ENCODE assay signal across 8 cellular contexts in the genomic region with DNA sequence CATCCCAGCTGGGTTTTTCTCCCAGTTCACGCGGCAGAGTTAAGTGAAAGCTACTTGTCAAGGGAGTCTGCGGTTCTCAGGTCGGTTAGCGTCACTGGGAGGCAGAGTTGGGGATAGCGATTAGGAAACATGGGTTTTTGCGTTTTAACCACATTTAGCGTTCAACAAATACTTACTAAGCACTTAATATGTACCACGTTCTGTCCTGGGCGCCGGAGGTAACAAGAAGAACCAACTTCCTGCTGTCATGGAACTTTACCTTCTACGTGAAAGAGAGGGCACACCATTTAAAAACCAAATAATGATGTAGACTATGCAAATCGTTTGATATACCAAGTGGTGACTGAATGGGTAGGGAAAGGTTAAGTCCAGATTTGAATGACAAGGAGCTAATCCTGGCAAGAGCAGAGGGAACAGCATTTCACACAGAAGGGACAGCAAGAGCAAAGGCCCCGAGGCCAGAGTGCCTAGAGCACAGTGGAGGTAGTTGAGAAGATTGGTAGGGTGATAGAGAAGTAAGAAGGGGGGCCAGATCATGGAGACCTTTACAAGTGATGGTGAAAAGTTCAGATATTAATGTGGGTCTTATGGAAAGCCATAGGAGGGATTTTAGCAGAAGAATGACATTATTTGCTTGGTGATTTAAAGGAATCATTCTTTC. TPM values are rescaled to one million over a fixed set of nuclear protein-coding genes. Genes with fewer than 3 reads are reported as not detected.
DNase-seq lines count a peak whose midpoint lies in the region; ATAC-seq and TF ChIP-seq lines count a peak whose summit lies in the region.

No MANE protein-coding gene starts in this region.

- no peaks in the 10 kb centered on the region for H3K27me3 Mint-ChIP-seq in CD4-positive, CD25-positive, alpha-beta regulatory T cell
- H3K27me3 Mint-ChIP-seq in mesothelial cell of epicardium (ENCODE audit: low read depth): no peaks in the 10 kb centered on the region

- H3K9me3 Mint-ChIP-seq in CD4-positive, CD25-positive, alpha-beta regulatory T cell: no peaks in the 10 kb centered on the region
- no peaks in the 10 kb centered on the region for H3K9me3 Mint-ChIP-seq in mesothelial cell of epicardium

- ATAC-seq in CD4-positive, CD25-positive, alpha-beta regulatory T cell (ENCODE audit: low read depth in 2 of 2): no peak
- ATAC-seq in GM19467 (IDR thresholded peaks at IDR 0.05; ENCODE audit: unreplicated experiment) (peak; percentile 3), body of pancreas (no peak), aorta (ENCODE audit: low FRiP score) (no peak)

- intact Hi-C loops in body of pancreas (cut with DNase I): no loop called here
- intact Hi-C loops in aorta (cut with DNase I): loop anchor here in 1 of 2 donors (5.0 kb wide), 1 partner anchor 207 kb away; no protein-coding TSS in a partner anchor

- peak overlapping the region; percentile 91 for H3K9ac ChIP-seq in HUES64 (ENCODE audit: low read depth, low read length)

- H3K27ac Mint-ChIP-seq in CD4-positive, CD25-positive, alpha-beta regulatory T cell: peak overlapping the region; percentile 93 to 99 (median 97)
- peak overlapping the region; percentile 99 for H3K27ac Mint-ChIP-seq in mesothelial cell of epicardium

- TF ChIP-seq POLR2A in body of pancreas (IDR thresholded peaks at IDR 0.05): no peak

- TF ChIP-seq CTCF in body of pancreas (IDR thresholded peaks at IDR 0.05) (no peak), mesothelial cell of epicardium (IDR thresholded peaks at IDR 0.05; ENCODE audit: unreplicated experiment) (no peak)

- H3K4me1 Mint-ChIP-seq in CD4-positive, CD25-positive, alpha-beta regulatory T cell: peaks cover 20 to 52% (median 32%) of the 10 kb centered on the region in 4 donors
- peaks cover 34% of the 10 kb centered on the region for H3K4me1 Mint-ChIP-seq in mesothelial cell of epicardium

- H3K4me3 ChIP-seq in CD4-positive, CD25-positive, alpha-beta regulatory T cell (ENCODE audit: low read depth, low read length): peak overlapping the region; percentile 97
- H3K4me3 ChIP-seq in HUES64 (ENCODE audit: low read length): peak overlapping the region; percentile 92
- H3K4me3 ChIP-seq in body of pancreas: peak overlapping the region; percentile 71 to 73
- peak overlapping the region; percentile 51 to 85 for H3K4me3 ChIP-seq in aorta (ENCODE audit: low read length in 2 of 2)

- peaks cover 19% of the 10 kb centered on the region for H3K36me3 ChIP-seq in CD4-positive, CD25-positive, alpha-beta regulatory T cell (ENCODE audit: control insufficient read depth, insufficient read depth, low read length)
- H3K36me3 ChIP-seq in HUES64 (ENCODE audit: insufficient read depth, low read length) (peaks cover 30% of the 10 kb centered on the region), body of pancreas (replicated peaks in 1 of 2; ENCODE audit: insufficient read depth in 1 of 2, low read depth in 2 of 2) (peaks cover 0 to 7% of the 10 kb centered on the region in 2 donors), aorta (ENCODE audit: control insufficient read depth in 1 of 2, insufficient read depth in 2 of 2, low read length in 1 of 2) (no peaks in the 10 kb centered on the region)

- H3K27me3 ChIP-seq in CD4-positive, CD25-positive, alpha-beta regulatory T cell (ENCODE audit: control insufficient read depth, insufficient read depth, low read length): no peaks in the 10 kb centered on the region
- H3K27me3 ChIP-seq in HUES64 (ENCODE audit: insufficient read depth, low read length) (no peaks in the 10 kb centered on the region), body of pancreas (no peaks in the 10 kb centered on the region), aorta (ENCODE audit: control insufficient read depth in 1 of 2, insufficient read depth in 2 of 2, low read length in 1 of 2) (no peaks in the 10 kb centered on the region)

- no peaks in the 10 kb centered on the region for H3K9me3 ChIP-seq in CD4-positive, CD25-positive, alpha-beta regulatory T cell (ENCODE audit: control insufficient read depth in 2 of 2, low read length in 2 of 2)
- H3K9me3 ChIP-seq in HUES64 (ENCODE audit: insufficient read depth, low read depth, low read length) (no peaks in the 10 kb centered on the region), body of pancreas (no peaks in the 10 kb centered on the region), aorta (ENCODE audit: control insufficient read depth, low read length) (no peaks in the 10 kb centered on the region)

- H3K36me3 Mint-ChIP-seq in CD4-positive, CD25-positive, alpha-beta regulatory T cell: peaks cover 18% of the 10 kb centered on the region
- H3K36me3 Mint-ChIP-seq in mesothelial cell of epicardium: peaks cover 7% of the 10 kb centered on the region

- peak overlapping the region; percentile 93 to 98 (median 95) for H3K4me3 Mint-ChIP-seq in CD4-positive, CD25-positive, alpha-beta regulatory T cell
- H3K4me3 Mint-ChIP-seq in mesothelial cell of epicardium: peak overlapping the region; percentile 86

- H3K4me1 ChIP-seq in CD4-positive, CD25-positive, alpha-beta regulatory T cell (ENCODE audit: control insufficient read depth, insufficient read depth, low read length, poor library complexity, severe bottlenecking): peaks cover 31% of the 10 kb centered on the region
- peaks cover 18% of the 10 kb centered on the region for H3K4me1 ChIP-seq in HUES64 (ENCODE audit: insufficient read depth, low read length)
- peaks cover 25% of the 10 kb centered on the region for H3K4me1 ChIP-seq in body of pancreas
- H3K4me1 ChIP-seq in aorta (ENCODE audit: control insufficient read depth in 1 of 2, insufficient read depth in 2 of 2, low read length in 2 of 2): peaks cover 0 to 12% of the 10 kb centered on the region in 2 donors

- WGBS in HUES64: 5% methylated on average over 14 of the region's 14 CpGs
- WGBS in body of pancreas, 2 donors: 1 to 2% methylated on average over 14 of the region's 14 CpGs
- 2 to 3% methylated on average over 14 of the region's 14 CpGs for WGBS in aorta, 2 donors

- peak in 1 of 3 donors; percentile 76 for DNase-seq in CD4-positive, CD25-positive, alpha-beta regulatory T cell
- no peak for DNase-seq in body of pancreas
- no peak for DNase-seq in mesothelial cell of epicardium (ENCODE audit: low spot score in 2 of 2, unreplicated experiment in 2 of 2)
- DNase-seq in aorta: no peak
- no peak for DNase-seq in NCI-H1048 (lab: John Stamatoyannopoulos, UW)
- no peak for DNase-seq in globus pallidus (ENCODE audit: low spot score)

- H3K27ac ChIP-seq in CD4-positive, CD25-positive, alpha-beta regulatory T cell (ENCODE audit: insufficient read depth, low read length, poor library complexity, severe bottlenecking): peak overlapping the region; percentile 99
- H3K27ac ChIP-seq in HUES64 (ENCODE audit: low read depth, low read length): no peak overlapping the region
- H3K27ac ChIP-seq in body of pancreas: peak overlapping the region; percentile 76 to 96 (median 88)
- peak overlapping the region in 1 of 2 donors; percentile 58 for H3K27ac ChIP-seq in aorta (ENCODE audit: low read depth in 1 of 2, low read length in 2 of 2)

RNA-seq across cellular contexts. Expression of a gene that starts 0.7 kb away (rescaled TPM):
- 51.3 TPM for total RNA-seq in CD4-positive, CD25-positive, alpha-beta regulatory T cell
- 10 to 100 TPM; 15.9 to 19.4 (median 16.3) TPM for polyA plus RNA-seq in CD4-positive, CD25-positive, alpha-beta regulatory T cell
- 22.8 TPM for polyA plus RNA-seq in HUES64 (2013, experiment 1 of 2)
- polyA plus RNA-seq in HUES64 (2013, experiment 2 of 2): 22.8 TPM
- total RNA-seq in body of pancreas (10 to 100 TPM in 1 of 2 donors, 1 to 10 TPM in 1; 7.9 to 19.2 TPM), mesothelial cell of epicardium (24.1 to 25.6 TPM (median 24.5 TPM) in 3 replicates), aorta (10 to 100 TPM; 20.3 to 20.9 TPM)
- polyA plus RNA-seq in aorta: 10 to 100 TPM; 12.0 to 12.8 TPM

RNA-seq across cellular contexts. Expression of a gene that starts 0.8 kb away (rescaled TPM):
- total RNA-seq in CD4-positive, CD25-positive, alpha-beta regulatory T cell: 0.57 TPM
- under 1 TPM in 1 of 4 donors, not detected in 3; 0.08 TPM for polyA plus RNA-seq in CD4-positive, CD25-positive, alpha-beta regulatory T cell
- not detected for polyA plus RNA-seq in HUES64 (2013, experiment 1 of 2)
- 0.13 TPM for polyA plus RNA-seq in HUES64 (2013, experiment 2 of 2)
- total RNA-seq in body of pancreas (under 1 TPM in 1 of 2 donors, not detected in 1; 0.26 TPM), mesothelial cell of epicardium (0.09 to 0.18 TPM (median 0.09 TPM) in 3 replicates), aorta (not detected)
- not detected for polyA plus RNA-seq in aorta
